Comparison of ENCODE assay signal across 16 cellular contexts in genomic region chr6:12955996-12956395, GRCh38.
DNase-seq lines count a peak whose midpoint lies in the region; ATAC-seq and TF ChIP-seq lines count a peak whose summit lies in the region.
"Had no signal": no experiment of that assay in that cellular context is flagged by ENCODE, and none has a peak within 500 bp of the region (broad histone marks: within the 10 kb centered on the region; RNA-seq: fewer than 3 reads in every experiment).

No MANE protein-coding gene starts in this region.

- no peaks in the 10 kb centered on the region for H3K36me3 Mint-ChIP-seq in activated naive CD4-positive, alpha-beta T cell treated with anti-CD3 and anti-CD28 coated beads, Interleukin-2, amount 10 ng/mL, durations not matched to agents 7 days and 5 days
- peaks cover 0 to 5% of the 10 kb centered on the region in 2 donors for H3K36me3 Mint-ChIP-seq in activated naive CD4-positive, alpha-beta T cell treated with anti-CD3 and anti-CD28 coated beads, Interleukin-2, amount 50 U/mL, for 72 hours
- H3K36me3 Mint-ChIP-seq in WTC11 (no peaks in the 10 kb centered on the region), type B pancreatic cell (no peaks in the 10 kb centered on the region)

- no peaks in the 10 kb centered on the region for H3K9me3 ChIP-seq in iPS-20b (ENCODE audit: insufficient read depth, low read depth, low read length)
- H3K9me3 ChIP-seq: left lung had no signal

- H3K9ac ChIP-seq in iPS-20b (ENCODE audit: low read depth, low read length), result no peak overlapping the region

- no peaks in the 10 kb centered on the region for H3K9me3 Mint-ChIP-seq in activated naive CD4-positive, alpha-beta T cell treated with anti-CD3 and anti-CD28 coated beads, Interleukin-2, amount 10 ng/mL, durations not matched to agents 7 days and 5 days
- H3K9me3 Mint-ChIP-seq in activated naive CD4-positive, alpha-beta T cell treated with anti-CD3 and anti-CD28 coated beads, Interleukin-2, amount 50 U/mL, for 72 hours, result no peaks in the 10 kb centered on the region
- no peaks in the 10 kb centered on the region for H3K9me3 Mint-ChIP-seq in WTC11
- no peaks in the 10 kb centered on the region for H3K9me3 Mint-ChIP-seq in type B pancreatic cell

- TF ChIP-seq CTCF in WTC11 (IDR thresholded peaks at IDR 0.05), result no peak
- TF ChIP-seq CTCF in type B pancreatic cell (conservative IDR thresholded peaks at IDR 0.05), result no peak

- peak overlapping the region; percentile 76 for H3K4me3 Mint-ChIP-seq in activated naive CD4-positive, alpha-beta T cell treated with anti-CD3 and anti-CD28 coated beads, Interleukin-2, amount 10 ng/mL, durations not matched to agents 7 days and 5 days
- H3K4me3 Mint-ChIP-seq in WTC11 (peak overlapping the region; percentile 67), type B pancreatic cell (peak overlapping the region; percentile 61)

- POLR2A ChIA-PET in WTC11 (lab: Charles Lee), result no interaction called here

- H3K27me3 ChIP-seq in iPS-20b (ENCODE audit: insufficient read depth, low read length), result peaks cover 75% of the 10 kb centered on the region
- H3K27me3 ChIP-seq: dorsolateral prefrontal cortex, left lung had no signal

- no peaks in the 10 kb centered on the region for H3K36me3 ChIP-seq in iPS-20b (ENCODE audit: insufficient read depth, low read depth, low read length)
- H3K36me3 ChIP-seq: left lung had no signal

- H3K27ac Mint-ChIP-seq in activated naive CD4-positive, alpha-beta T cell treated with anti-CD3 and anti-CD28 coated beads, Interleukin-2, amount 10 ng/mL, durations not matched to agents 7 days and 5 days, result no peak overlapping the region
- no peak overlapping the region for H3K27ac Mint-ChIP-seq in activated naive CD4-positive, alpha-beta T cell treated with anti-CD3 and anti-CD28 coated beads, Interleukin-2, amount 50 U/mL, for 72 hours
- H3K27ac Mint-ChIP-seq in WTC11 (peak overlapping the region; percentile 82; the same call in 1 of the 2 replicates), type B pancreatic cell (no peak overlapping the region)

- H3K27me3 Mint-ChIP-seq in activated naive CD4-positive, alpha-beta T cell treated with anti-CD3 and anti-CD28 coated beads, Interleukin-2, amount 10 ng/mL, durations not matched to agents 7 days and 5 days, result peaks cover 41% of the 10 kb centered on the region
- H3K27me3 Mint-ChIP-seq in WTC11 (ENCODE audit: low read depth), result peaks cover 65% of the 10 kb centered on the region
- H3K27me3 Mint-ChIP-seq in type B pancreatic cell, result peaks cover 68% of the 10 kb centered on the region

- H3K27ac ChIP-seq in iPS-20b (ENCODE audit: low read length), result no peak overlapping the region
- H3K27ac ChIP-seq: hepatocyte had no signal

- H3K4me1 ChIP-seq in iPS-20b (ENCODE audit: insufficient read depth, low read length), result peaks cover 25% of the 10 kb centered on the region

- no peak for ATAC-seq in activated naive CD4-positive, alpha-beta T cell treated with anti-CD3 and anti-CD28 coated beads, Interleukin-2, amount 50 U/mL, for 72 hours
- ATAC-seq in WTC11, result peak; percentile 64
- no peak for ATAC-seq in HG03139 (IDR thresholded peaks at IDR 0.05; ENCODE audit: unreplicated experiment)
- ATAC-seq: left lung had no signal

- CTCF ChIA-PET in activated naive CD4-positive, alpha-beta T cell treated with anti-CD3 and anti-CD28 coated beads, Interleukin-2, amount 10 ng/mL, durations not matched to agents 7 days and 5 days (lab: Charles Lee), result no interaction called here
- CTCF ChIA-PET in WTC11 (lab: Charles Lee), result interaction anchor here (1.4 to 1.6 kb wide), 2 partner anchors 57 to 318 kb away, joined by 4 read pairs; no protein-coding TSS in a partner anchor

- H3K4me3 ChIP-seq in iPS-20b (ENCODE audit: low read length), result peak overlapping the region; percentile 39
- H3K4me3 ChIP-seq: hepatocyte had no signal

- peaks cover 19% of the 10 kb centered on the region for H3K4me1 Mint-ChIP-seq in activated naive CD4-positive, alpha-beta T cell treated with anti-CD3 and anti-CD28 coated beads, Interleukin-2, amount 10 ng/mL, durations not matched to agents 7 days and 5 days
- H3K4me1 Mint-ChIP-seq in WTC11, result peaks cover 45% of the 10 kb centered on the region
- peaks cover 33% of the 10 kb centered on the region for H3K4me1 Mint-ChIP-seq in type B pancreatic cell (ENCODE audit: unreplicated experiment)

- no peak for DNase-seq in activated naive CD4-positive, alpha-beta T cell treated with anti-CD3 and anti-CD28 coated beads, Interleukin-2, amount 10 ng/mL, durations not matched to agents 7 days and 5 days
- DNase-seq in activated naive CD4-positive, alpha-beta T cell treated with anti-CD3 and anti-CD28 coated beads, Interleukin-2, amount 50 U/mL, for 72 hours (ENCODE audit: low spot score in 2 of 2), result no peak
- peak; percentile 28 for DNase-seq in WTC11 (ENCODE audit: low spot score)
- no peak for DNase-seq in type B pancreatic cell (ENCODE audit: extremely low spot score, unreplicated experiment)
- DNase-seq in NCI-H446 treated with DMSO at 0.1 percent for 48 hours (lab: John Stamatoyannopoulos, UW), result no peak
- DNase-seq in stimulated activated CD8-positive, alpha-beta memory T cell treated with anti-CD3 and anti-CD28 coated beads, Interleukin-4, amount 100 ng/mL, for 48 hours, result no peak
- DNase-seq: dorsolateral prefrontal cortex, left lung, MM.1S, NCI-H2029 treated with DMSO at 0.1 percent for 48 hours, NCI-H748 treated with DMSO at 0.1 percent for 48 hours, RPMI8226, SW 1271 had no signal

TF ChIP-seq in WTC11, 78 proteins besides CTCF, POLR2A, EP300 and RAD21 (continues in another document):
- TF ChIP-seq ATF1 (CRISPR knock-in tag; IDR thresholded peaks at IDR 0.05) (no peak), AR (CRISPR knock-in tag; IDR thresholded peaks at IDR 0.05) (no peak), ELF4 (CRISPR knock-in tag; IDR thresholded peaks at IDR 0.05; ENCODE audit: low read depth) (no peak), ZNF416 (CRISPR knock-in tag; IDR thresholded peaks at IDR 0.05) (no peak), E2F4 (CRISPR knock-in tag; IDR thresholded peaks at IDR 0.05; ENCODE audit: borderline replicate concordance, low read depth) (no peak), FOXJ3 (CRISPR knock-in tag; IDR thresholded peaks at IDR 0.05; ENCODE audit: borderline replicate concordance) (no peak), HMGXB4 (CRISPR knock-in tag; IDR thresholded peaks at IDR 0.05) (no peak), ZNF121 (CRISPR knock-in tag; IDR thresholded peaks at IDR 0.05) (no peak), RELA (CRISPR knock-in tag; IDR thresholded peaks at IDR 0.05; ENCODE audit: borderline replicate concordance) (no peak), ZNF423 (CRISPR knock-in tag; IDR thresholded peaks at IDR 0.05) (no peak), USF1 (CRISPR knock-in tag; IDR thresholded peaks at IDR 0.05) (no peak)
